ENCODE assay signal across 1 cellular context in genomic region chr20:62923669-62924566, GRCh38.
TF ChIP-seq lines count a peak whose summit lies in the region.

No MANE protein-coding gene starts in this region.

TF ChIP-seq in HepG2, 621 proteins besides CTCF, POLR2A, EP300 and RAD21 (continued from another document and continues in another):
- TF ChIP-seq, protein P1, sequence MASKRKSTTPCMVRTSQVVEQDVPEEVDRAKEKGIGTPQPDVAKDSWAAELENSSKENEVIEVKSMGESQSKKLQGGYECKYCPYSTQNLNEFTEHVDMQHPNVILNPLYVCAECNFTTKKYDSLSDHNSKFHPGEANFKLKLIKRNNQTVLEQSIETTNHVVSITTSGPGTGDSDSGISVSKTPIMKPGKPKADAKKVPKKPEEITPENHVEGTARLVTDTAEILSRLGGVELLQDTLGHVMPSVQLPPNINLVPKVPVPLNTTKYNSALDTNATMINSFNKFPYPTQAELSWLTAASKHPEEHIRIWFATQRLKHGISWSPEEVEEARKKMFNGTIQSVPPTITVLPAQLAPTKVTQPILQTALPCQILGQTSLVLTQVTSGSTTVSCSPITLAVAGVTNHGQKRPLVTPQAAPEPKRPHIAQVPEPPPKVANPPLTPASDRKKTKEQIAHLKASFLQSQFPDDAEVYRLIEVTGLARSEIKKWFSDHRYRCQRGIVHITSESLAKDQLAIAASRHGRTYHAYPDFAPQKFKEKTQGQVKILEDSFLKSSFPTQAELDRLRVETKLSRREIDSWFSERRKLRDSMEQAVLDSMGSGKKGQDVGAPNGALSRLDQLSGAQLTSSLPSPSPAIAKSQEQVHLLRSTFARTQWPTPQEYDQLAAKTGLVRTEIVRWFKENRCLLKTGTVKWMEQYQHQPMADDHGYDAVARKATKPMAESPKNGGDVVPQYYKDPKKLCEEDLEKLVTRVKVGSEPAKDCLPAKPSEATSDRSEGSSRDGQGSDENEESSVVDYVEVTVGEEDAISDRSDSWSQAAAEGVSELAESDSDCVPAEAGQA (IDR thresholded peaks at IDR 0.05; ENCODE audit: low read depth), result no peak
- TF ChIP-seq, protein P1 (CRISPR knock-in tag; IDR thresholded peaks at IDR 0.05; ENCODE audit: borderline replicate concordance), result 0 out of 2 replicates have a peak, but pooled peaks have one; percentile 74
- no peak for TF ChIP-seq ZSCAN21 (CRISPR knock-in tag; IDR thresholded peaks at IDR 0.05; ENCODE audit: borderline replicate concordance)
- TF ChIP-seq, protein P2, sequence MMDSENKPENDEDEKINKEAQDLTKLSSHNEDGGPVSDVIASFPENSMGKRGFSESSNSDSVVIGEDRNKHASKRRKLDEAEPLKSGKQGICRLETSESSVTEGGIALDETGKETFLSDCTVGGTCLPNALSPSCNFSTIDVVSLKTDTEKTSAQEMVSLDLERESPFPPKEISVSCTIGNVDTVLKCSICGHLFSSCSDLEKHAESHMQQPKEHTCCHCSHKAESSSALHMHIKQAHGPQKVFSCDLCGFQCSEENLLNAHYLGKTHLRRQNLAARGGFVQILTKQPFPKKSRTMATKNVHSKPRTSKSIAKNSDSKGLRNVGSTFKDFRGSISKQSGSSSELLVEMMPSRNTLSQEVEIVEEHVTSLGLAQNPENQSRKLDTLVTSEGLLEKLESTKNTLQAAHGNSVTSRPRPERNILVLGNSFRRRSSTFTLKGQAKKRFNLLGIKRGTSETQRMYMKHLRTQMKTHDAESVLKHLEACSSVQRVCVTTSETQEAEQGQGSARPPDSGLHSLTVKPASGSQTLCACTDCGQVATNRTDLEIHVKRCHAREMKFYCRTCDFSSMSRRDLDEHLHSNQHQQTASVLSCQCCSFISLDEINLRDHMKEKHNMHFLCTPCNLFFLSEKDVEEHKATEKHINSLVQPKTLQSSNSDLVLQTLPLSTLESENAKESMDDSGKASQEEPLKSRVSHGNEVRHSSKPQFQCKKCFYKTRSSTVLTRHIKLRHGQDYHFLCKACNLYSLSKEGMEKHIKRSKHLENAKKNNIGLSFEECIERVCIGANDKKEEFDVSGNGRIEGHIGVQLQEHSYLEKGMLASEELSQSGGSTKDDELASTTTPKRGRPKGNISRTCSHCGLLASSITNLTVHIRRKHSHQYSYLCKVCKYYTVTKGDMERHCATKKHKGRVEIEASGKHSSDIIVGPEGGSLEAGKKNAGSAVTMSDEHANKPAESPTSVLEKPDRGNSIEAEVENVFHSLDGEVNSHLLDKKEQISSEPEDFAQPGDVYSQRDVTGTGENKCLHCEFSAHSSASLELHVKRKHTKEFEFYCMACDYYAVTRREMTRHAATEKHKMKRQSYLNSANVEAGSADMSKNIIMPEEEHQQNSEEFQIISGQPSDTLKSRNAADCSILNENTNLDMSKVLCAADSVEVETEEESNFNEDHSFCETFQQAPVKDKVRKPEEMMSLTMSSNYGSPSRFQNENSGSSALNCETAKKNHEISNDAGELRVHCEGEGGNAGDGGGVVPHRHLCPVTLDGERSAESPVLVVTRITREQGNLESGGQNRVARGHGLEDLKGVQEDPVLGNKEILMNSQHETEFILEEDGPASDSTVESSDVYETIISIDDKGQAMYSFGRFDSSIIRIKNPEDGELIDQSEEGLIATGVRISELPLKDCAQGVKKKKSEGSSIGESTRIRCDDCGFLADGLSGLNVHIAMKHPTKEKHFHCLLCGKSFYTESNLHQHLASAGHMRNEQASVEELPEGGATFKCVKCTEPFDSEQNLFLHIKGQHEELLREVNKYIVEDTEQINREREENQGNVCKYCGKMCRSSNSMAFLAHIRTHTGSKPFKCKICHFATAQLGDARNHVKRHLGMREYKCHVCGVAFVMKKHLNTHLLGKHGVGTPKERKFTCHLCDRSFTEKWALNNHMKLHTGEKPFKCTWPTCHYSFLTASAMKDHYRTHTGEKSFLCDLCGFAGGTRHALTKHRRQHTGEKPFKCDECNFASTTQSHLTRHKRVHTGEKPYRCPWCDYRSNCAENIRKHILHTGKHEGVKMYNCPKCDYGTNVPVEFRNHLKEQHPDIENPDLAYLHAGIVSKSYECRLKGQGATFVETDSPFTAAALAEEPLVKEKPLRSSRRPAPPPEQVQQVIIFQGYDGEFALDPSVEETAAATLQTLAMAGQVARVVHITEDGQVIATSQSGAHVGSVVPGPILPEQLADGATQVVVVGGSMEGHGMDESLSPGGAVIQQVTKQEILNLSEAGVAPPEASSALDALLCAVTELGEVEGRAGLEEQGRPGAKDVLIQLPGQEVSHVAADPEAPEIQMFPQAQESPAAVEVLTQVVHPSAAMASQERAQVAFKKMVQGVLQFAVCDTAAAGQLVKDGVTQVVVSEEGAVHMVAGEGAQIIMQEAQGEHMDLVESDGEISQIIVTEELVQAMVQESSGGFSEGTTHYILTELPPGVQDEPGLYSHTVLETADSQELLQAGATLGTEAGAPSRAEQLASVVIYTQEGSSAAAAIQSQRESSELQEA (CRISPR knock-in tag; IDR thresholded peaks at IDR 0.05; ENCODE audit: not compliant biosample characterization), result no peak
- TF ChIP-seq, protein P3, sequence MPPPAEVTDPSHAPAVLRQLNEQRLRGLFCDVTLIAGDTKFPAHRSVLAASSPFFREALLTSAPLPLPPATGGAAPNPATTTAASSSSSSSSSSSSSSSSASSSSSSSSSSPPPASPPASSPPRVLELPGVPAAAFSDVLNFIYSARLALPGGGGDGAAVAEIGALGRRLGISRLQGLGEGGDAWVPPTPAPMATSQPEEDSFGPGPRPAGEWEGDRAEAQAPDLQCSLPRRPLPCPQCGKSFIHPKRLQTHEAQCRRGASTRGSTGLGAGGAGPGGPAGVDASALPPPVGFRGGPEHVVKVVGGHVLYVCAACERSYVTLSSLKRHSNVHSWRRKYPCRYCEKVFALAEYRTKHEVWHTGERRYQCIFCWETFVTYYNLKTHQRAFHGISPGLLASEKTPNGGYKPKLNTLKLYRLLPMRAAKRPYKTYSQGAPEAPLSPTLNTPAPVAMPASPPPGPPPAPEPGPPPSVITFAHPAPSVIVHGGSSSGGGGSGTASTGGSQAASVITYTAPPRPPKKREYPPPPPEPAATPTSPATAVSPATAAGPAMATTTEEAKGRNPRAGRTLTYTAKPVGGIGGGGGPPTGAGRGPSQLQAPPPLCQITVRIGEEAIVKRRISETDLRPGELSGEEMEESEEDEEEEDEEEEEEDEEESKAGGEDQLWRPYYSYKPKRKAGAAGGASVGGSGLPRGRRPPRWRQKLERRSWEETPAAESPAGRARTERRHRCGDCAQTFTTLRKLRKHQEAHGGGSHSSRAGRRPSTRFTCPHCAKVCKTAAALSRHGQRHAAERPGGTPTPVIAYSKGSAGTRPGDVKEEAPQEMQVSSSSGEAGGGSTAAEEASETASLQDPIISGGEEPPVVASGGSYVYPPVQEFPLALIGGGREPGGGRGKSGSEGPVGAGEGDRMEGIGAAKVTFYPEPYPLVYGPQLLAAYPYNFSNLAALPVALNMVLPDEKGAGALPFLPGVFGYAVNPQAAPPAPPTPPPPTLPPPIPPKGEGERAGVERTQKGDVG (CRISPR knock-in tag; IDR thresholded peaks at IDR 0.05; ENCODE audit: borderline replicate concordance), result no peak
- no peak for TF ChIP-seq ZNF720 (CRISPR knock-in tag; IDR thresholded peaks at IDR 0.05)
- no peak for TF ChIP-seq ZNF547 (CRISPR knock-in tag; IDR thresholded peaks at IDR 0.05)
- 0 out of 2 replicates have a peak, but pooled peaks have one; percentile 14 for TF ChIP-seq PAF1 (CRISPR knock-in tag; IDR thresholded peaks at IDR 0.05)
- TF ChIP-seq, protein P4, sequence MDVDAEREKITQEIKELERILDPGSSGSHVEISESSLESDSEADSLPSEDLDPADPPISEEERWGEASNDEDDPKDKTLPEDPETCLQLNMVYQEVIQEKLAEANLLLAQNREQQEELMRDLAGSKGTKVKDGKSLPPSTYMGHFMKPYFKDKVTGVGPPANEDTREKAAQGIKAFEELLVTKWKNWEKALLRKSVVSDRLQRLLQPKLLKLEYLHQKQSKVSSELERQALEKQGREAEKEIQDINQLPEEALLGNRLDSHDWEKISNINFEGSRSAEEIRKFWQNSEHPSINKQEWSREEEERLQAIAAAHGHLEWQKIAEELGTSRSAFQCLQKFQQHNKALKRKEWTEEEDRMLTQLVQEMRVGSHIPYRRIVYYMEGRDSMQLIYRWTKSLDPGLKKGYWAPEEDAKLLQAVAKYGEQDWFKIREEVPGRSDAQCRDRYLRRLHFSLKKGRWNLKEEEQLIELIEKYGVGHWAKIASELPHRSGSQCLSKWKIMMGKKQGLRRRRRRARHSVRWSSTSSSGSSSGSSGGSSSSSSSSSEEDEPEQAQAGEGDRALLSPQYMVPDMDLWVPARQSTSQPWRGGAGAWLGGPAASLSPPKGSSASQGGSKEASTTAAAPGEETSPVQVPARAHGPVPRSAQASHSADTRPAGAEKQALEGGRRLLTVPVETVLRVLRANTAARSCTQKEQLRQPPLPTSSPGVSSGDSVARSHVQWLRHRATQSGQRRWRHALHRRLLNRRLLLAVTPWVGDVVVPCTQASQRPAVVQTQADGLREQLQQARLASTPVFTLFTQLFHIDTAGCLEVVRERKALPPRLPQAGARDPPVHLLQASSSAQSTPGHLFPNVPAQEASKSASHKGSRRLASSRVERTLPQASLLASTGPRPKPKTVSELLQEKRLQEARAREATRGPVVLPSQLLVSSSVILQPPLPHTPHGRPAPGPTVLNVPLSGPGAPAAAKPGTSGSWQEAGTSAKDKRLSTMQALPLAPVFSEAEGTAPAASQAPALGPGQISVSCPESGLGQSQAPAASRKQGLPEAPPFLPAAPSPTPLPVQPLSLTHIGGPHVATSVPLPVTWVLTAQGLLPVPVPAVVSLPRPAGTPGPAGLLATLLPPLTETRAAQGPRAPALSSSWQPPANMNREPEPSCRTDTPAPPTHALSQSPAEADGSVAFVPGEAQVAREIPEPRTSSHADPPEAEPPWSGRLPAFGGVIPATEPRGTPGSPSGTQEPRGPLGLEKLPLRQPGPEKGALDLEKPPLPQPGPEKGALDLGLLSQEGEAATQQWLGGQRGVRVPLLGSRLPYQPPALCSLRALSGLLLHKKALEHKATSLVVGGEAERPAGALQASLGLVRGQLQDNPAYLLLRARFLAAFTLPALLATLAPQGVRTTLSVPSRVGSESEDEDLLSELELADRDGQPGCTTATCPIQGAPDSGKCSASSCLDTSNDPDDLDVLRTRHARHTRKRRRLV (CRISPR knock-in tag; IDR thresholded peaks at IDR 0.05), result 0 out of 2 replicates have a peak, but pooled peaks have one; percentile 64
- peak; percentile 16; the same call in 1 of the 2 replicates for TF ChIP-seq ZNF644 (CRISPR knock-in tag; IDR thresholded peaks at IDR 0.05; ENCODE audit: low read depth)
- peak; percentile 57; the same call in 1 of the 2 replicates for TF ChIP-seq FOXO1 (CRISPR knock-in tag; IDR thresholded peaks at IDR 0.05)
- no peak for TF ChIP-seq BORCS8-MEF2B (CRISPR knock-in tag; IDR thresholded peaks at IDR 0.05)
- TF ChIP-seq, protein P5, sequence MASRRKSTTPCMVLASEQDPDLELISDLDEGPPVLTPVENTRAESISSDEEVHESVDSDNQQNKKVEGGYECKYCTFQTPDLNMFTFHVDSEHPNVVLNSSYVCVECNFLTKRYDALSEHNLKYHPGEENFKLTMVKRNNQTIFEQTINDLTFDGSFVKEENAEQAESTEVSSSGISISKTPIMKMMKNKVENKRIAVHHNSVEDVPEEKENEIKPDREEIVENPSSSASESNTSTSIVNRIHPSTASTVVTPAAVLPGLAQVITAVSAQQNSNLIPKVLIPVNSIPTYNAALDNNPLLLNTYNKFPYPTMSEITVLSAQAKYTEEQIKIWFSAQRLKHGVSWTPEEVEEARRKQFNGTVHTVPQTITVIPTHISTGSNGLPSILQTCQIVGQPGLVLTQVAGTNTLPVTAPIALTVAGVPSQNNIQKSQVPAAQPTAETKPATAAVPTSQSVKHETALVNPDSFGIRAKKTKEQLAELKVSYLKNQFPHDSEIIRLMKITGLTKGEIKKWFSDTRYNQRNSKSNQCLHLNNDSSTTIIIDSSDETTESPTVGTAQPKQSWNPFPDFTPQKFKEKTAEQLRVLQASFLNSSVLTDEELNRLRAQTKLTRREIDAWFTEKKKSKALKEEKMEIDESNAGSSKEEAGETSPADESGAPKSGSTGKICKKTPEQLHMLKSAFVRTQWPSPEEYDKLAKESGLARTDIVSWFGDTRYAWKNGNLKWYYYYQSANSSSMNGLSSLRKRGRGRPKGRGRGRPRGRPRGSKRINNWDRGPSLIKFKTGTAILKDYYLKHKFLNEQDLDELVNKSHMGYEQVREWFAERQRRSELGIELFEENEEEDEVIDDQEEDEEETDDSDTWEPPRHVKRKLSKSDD (CRISPR knock-in tag; IDR thresholded peaks at IDR 0.05; ENCODE audit: low read depth), result no peak
- no peak for TF ChIP-seq ZNF768 (CRISPR knock-in tag; IDR thresholded peaks at IDR 0.05)
- TF ChIP-seq ZZZ3 (CRISPR knock-in tag; IDR thresholded peaks at IDR 0.05; ENCODE audit: borderline replicate concordance), result no peak
- no peak for TF ChIP-seq RAD51 (IDR thresholded peaks at IDR 0.05; ENCODE audit: borderline replicate concordance)
- peak; percentile 64; the same call in 1 of the 2 replicates for TF ChIP-seq CCDC6 (CRISPR knock-in tag; IDR thresholded peaks at IDR 0.05)
- TF ChIP-seq TRIM24 (CRISPR knock-in tag; IDR thresholded peaks at IDR 0.05), result no peak
- TF ChIP-seq ZNF441 (CRISPR knock-in tag; IDR thresholded peaks at IDR 0.05; ENCODE audit: borderline replicate concordance), result no peak
- TF ChIP-seq ZNF678 (CRISPR knock-in tag; IDR thresholded peaks at IDR 0.05), result no peak
- TF ChIP-seq KDM4B (CRISPR knock-in tag; IDR thresholded peaks at IDR 0.05), result 0 out of 2 replicates have a peak, but pooled peaks have one; percentile 4
